ENCODE assay signal across 8 cellular contexts in the genomic region with DNA sequence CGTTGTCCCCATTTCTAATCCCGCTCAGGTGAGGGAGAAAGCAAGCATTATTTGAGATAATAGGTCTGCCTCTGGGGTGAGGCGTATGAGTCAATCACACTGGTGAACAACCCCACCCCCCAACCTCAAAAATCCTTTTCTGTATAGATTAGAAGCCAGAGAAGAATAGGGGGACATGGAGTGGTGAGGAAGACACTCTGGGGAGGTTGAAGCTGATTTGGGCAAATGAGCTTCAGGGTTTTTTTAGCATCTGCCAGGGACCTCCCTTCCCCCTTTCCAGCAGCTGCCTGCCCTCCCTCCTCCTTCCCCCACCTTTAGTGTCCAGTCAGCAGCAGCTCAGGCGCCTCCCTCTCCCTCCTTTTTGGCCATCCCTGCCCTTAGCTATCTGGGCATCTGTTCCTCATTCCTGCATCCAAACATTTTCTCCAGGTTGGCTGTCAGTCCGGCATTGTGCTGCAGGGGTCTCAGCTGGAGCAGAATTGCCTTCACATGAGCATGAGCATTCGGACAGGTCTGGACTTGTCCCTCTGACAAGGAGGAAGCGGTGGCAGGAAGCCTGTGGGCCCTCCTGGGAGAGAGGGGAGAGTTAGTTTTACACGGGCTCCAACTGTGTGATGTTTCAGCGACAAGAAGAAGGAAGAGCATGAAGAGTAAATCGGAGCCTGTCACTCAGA. TPM values are rescaled to one million over a fixed set of nuclear protein-coding genes. Genes with fewer than 3 reads are reported as not detected.
DNase-seq lines count a peak whose midpoint lies in the region; ATAC-seq and TF ChIP-seq lines count a peak whose summit lies in the region.

No MANE protein-coding gene starts in this region.

- H3K27ac ChIP-seq in endodermal cell (ENCODE audit: low read depth, low read length) (peak overlapping the region; percentile 94), muscle layer of duodenum (ENCODE audit: low read length) (peak overlapping the region; percentile 43)

- peak overlapping the region; percentile 15 for H3K9ac ChIP-seq in endodermal cell (ENCODE audit: extremely low read depth, low read length, poor library complexity, severe bottlenecking)

- no peaks in the 10 kb centered on the region for H3K4me1 Mint-ChIP-seq in endodermal cell

- DNase-seq in Right ventricle myocardium inferior (ENCODE audit: missing footprints) = peak; percentile 67
- no peak for DNase-seq in cardiac septum (ENCODE audit: low spot score)
- peak; percentile 94 for DNase-seq in NOMO-1 treated with dmso at 0.1 percent for 144 hours (lab: John Stamatoyannopoulos, UW; ENCODE audit: unreplicated experiment)
- DNase-seq in endodermal cell = peak; percentile 79
- no peak for DNase-seq in HUDEP-2 (lab: John Stamatoyannopoulos, UW; ENCODE audit: unreplicated experiment in 76 of 76)
- no peak for DNase-seq in activated CD4-positive, alpha-beta T cell treated with anti-CD3 and anti-CD28 coated beads for 1 hour

- TF ChIP-seq CTCF in endodermal cell (conservative IDR thresholded peaks at IDR 0.05) = peak; percentile 26

- H3K27me3 Mint-ChIP-seq in endodermal cell (ENCODE audit: insufficient read depth) = no peaks in the 10 kb centered on the region

- H3K4me3 ChIP-seq in endodermal cell (ENCODE audit: low read length) (peak overlapping the region; percentile 53), muscle layer of duodenum (ENCODE audit: low read depth in 1 of 2, low read length in 2 of 2) (peak overlapping the region; percentile 35 to 58)

- no peak overlapping the region for H3K4me3 Mint-ChIP-seq in endodermal cell

- intact Hi-C loops in Right ventricle myocardium inferior (cut with DNase I) = no loop called here
- intact Hi-C loops in cardiac septum (cut with DNase I) = no loop called here

- ATAC-seq in Right ventricle myocardium inferior = peak; percentile 25
- ATAC-seq in HG03442 (IDR thresholded peaks at IDR 0.05; ENCODE audit: unreplicated experiment) = peak; percentile 66

- WGBS in endodermal cell (ENCODE audit: insufficient coverage in 1 of 2, insufficient read length in 1 of 2), 2 experiments = 39 to 50% methylated on average over 6 to 9 of the region's 10 CpGs

- H3K9me3 Mint-ChIP-seq in endodermal cell = no peaks in the 10 kb centered on the region

- H3K9me3 ChIP-seq in endodermal cell (ENCODE audit: control insufficient read depth, low read length) = no peaks in the 10 kb centered on the region
- no peaks in the 10 kb centered on the region for H3K9me3 ChIP-seq in muscle layer of duodenum (ENCODE audit: control insufficient read depth in 1 of 2, low read length in 2 of 2)

- H3K36me3 Mint-ChIP-seq in endodermal cell (ENCODE audit: low read depth) = no peaks in the 10 kb centered on the region

- no peak overlapping the region for H3K27ac Mint-ChIP-seq in endodermal cell

- H3K4me1 ChIP-seq in endodermal cell (ENCODE audit: control insufficient read depth, insufficient read depth, low read length) (peaks cover 17% of the 10 kb centered on the region), muscle layer of duodenum (ENCODE audit: control insufficient read depth in 1 of 2, insufficient read depth in 2 of 2, low read length in 2 of 2) (peaks cover 9 to 27% of the 10 kb centered on the region in 2 donors)

- no peaks in the 10 kb centered on the region for H3K36me3 ChIP-seq in endodermal cell (ENCODE audit: control insufficient read depth, insufficient read depth, low read length)
- H3K36me3 ChIP-seq in muscle layer of duodenum (ENCODE audit: control insufficient read depth in 1 of 2, insufficient read depth in 2 of 2, low read length in 2 of 2) = no peaks in the 10 kb centered on the region

- H3K27me3 ChIP-seq in endodermal cell (ENCODE audit: control insufficient read depth, insufficient read depth, low read length, poor library complexity, severe bottlenecking) (no peaks in the 10 kb centered on the region), muscle layer of duodenum (ENCODE audit: low read depth, low read length) (no peaks in the 10 kb centered on the region)

RNA-seq across cellular contexts. Expression of gene PTGFRN, which starts 30.8 kb away (rescaled TPM):
- total RNA-seq in Right ventricle myocardium inferior (119 TPM), cardiac septum (216 TPM), endodermal cell (10 to 100 TPM; 41.6 to 43.2 TPM)
- 46.4 TPM for polyA plus RNA-seq in endodermal cell (2013, experiment 1 of 2)
- 42.7 TPM for polyA plus RNA-seq in endodermal cell (2013, experiment 2 of 2)

Comparison
In these comparisons a context has a peak if more than half of its experiments do, and no peak if none do; other contexts are left out.
1. DNase-seq: peak in Right ventricle myocardium inferior (single experiment), NOMO-1 treated with dmso at 0.1 percent for 144 hours (single experiment) and endodermal cell (single experiment); none in cardiac septum (single experiment), HUDEP-2 (0 of 76) and activated CD4-positive, alpha-beta T cell treated with anti-CD3 and anti-CD28 coated beads for 1 hour (single experiment).